Comparison of ENCODE assay signal across 10 cellular contexts in the genomic region with DNA sequence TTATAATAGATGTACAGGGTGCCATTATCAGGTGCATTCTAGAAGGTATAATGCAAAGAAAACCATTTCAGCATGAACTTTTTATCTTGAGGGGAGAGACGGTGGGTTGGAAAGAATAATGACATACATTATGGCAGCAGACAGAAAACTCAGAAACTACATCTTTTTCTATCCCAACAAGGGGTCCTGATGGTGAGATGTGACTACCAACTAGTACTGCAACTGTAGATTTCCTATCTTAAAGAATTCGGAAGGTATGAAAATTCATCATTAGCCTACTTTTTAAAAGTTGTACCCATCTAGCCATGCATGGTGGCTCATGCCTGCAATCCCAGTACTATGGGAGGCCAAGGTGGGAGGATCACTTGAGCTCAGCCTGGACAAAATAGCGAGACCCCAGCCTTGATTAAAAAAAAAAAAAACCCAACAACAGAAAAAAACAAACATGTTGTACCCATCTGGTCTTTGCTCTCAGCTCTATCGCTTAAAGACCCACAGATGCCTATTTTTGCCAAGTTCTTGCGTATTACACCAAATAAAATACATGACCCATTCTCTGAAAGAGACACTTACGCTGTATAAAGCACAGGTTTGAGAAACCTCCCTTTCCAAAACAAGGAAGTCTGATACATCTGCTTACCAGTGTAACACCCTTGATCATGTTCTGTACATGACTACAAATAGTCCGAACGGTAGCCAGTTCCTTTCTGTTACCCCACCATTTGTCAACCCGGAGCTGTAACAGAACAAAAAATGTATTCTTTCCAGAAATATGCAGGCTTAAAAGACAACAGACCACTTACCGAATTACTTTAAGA. TPM values are rescaled to one million over a fixed set of nuclear protein-coding genes. Genes with fewer than 3 reads are reported as not detected.
DNase-seq lines count a peak whose midpoint lies in the region; ATAC-seq and TF ChIP-seq lines count a peak whose summit lies in the region.
"Had no signal": no experiment of that assay in that cellular context is flagged by ENCODE, and none has a peak within 500 bp of the region (broad histone marks: within the 10 kb centered on the region; RNA-seq: fewer than 3 reads in every experiment).

No MANE protein-coding gene starts in this region.

- H4K8ac ChIP-seq in H9 (replicated peaks; ENCODE audit: insufficient read length, low read depth, low read length): no peak overlapping the region

- no peaks in the 10 kb centered on the region for H3K27me3 ChIP-seq in H9 (ENCODE audit: insufficient read depth, low read length)
- H3K27me3 ChIP-seq in skeletal muscle satellite cell (ENCODE audit: control insufficient read depth, insufficient read depth, low read length): no peaks in the 10 kb centered on the region

- no CpG with 5 or more reads among the region's 10 CpGs for WGBS in H9 (ENCODE audit: extremely low coverage, insufficient read length, low lambda C conversion rate)

- H2AK5ac ChIP-seq in H9 (ENCODE audit: insufficient read length, low read length): no peak overlapping the region

- ATAC-seq in T-helper 17 cell (no peak), GM18498 (IDR thresholded peaks at IDR 0.05; ENCODE audit: unreplicated experiment) (no peak), HG03439 (IDR thresholded peaks at IDR 0.05; ENCODE audit: unreplicated experiment) (no peak)

- peak overlapping the region; percentile 78 for H3K4me2 ChIP-seq in H9 (ENCODE audit: insufficient read depth, insufficient read length, low read length)
- peak overlapping the region; percentile 91 for H3K4me2 ChIP-seq in skeletal muscle satellite cell (ENCODE audit: low read length)

- peak overlapping the region; percentile 98 for H3K4me3 ChIP-seq in fibroblast of villous mesenchyme (ENCODE audit: low read depth, low read length)
- H3K4me3 ChIP-seq in skeletal muscle satellite cell (ENCODE audit: low read length): peak overlapping the region; percentile 94

- no peak overlapping the region for H2BK120ac ChIP-seq in H9 (ENCODE audit: low read depth, low read length, poor library complexity, severe bottlenecking)

- H3K27ac ChIP-seq in H9 (ENCODE audit: insufficient read length, low read depth, low read length): no peak overlapping the region

- DNase-seq in H9: no peak
- no peak for DNase-seq in T-helper 17 cell
- no peak for DNase-seq in fibroblast of villous mesenchyme (ENCODE audit: low read depth)
- no peak for DNase-seq in HuH-7.5 (ENCODE audit: low spot score)
- no peak for DNase-seq in NCI-H128 (lab: John Stamatoyannopoulos, UW; ENCODE audit: unreplicated experiment)

- H3K18ac ChIP-seq in H9 (ENCODE audit: insufficient read length, low read depth, low read length): no peak overlapping the region

- H3K27me3 Mint-ChIP-seq in H9 (ENCODE audit: low read depth): no peaks in the 10 kb centered on the region
- no peaks in the 10 kb centered on the region for H3K27me3 Mint-ChIP-seq in T-helper 17 cell

- H3K4me1 ChIP-seq in H9 (ENCODE audit: insufficient read depth, low read length): peaks cover 2% of the 10 kb centered on the region; the same call in 1 of the 2 replicates
- H3K4me1 ChIP-seq in skeletal muscle satellite cell (ENCODE audit: control insufficient read depth, insufficient read depth, low read length): peaks cover 11% of the 10 kb centered on the region

- no peaks in the 10 kb centered on the region; a peak in 1 of 5 replicates for H3K9me3 Mint-ChIP-seq in H9

- H4K91ac ChIP-seq in H9 (ENCODE audit: insufficient read length, low read depth, low read length): no peak overlapping the region

- no peaks in the 10 kb centered on the region for H3K23me2 ChIP-seq in H9 (ENCODE audit: insufficient read length, low read depth, low read length, poor library complexity, severe bottlenecking)

- TF ChIP-seq CTCF in H9 (conservative IDR thresholded peaks at IDR 0.05) (no peak), fibroblast of villous mesenchyme (IDR thresholded peaks at IDR 0.05; ENCODE audit: insufficient read depth, low read depth, low read length) (no peak)

- H3K9ac ChIP-seq in H9 (ENCODE audit: extremely low read depth, insufficient read length, low read length): peak overlapping the region; percentile 99
- H3K9ac ChIP-seq in skeletal muscle satellite cell (ENCODE audit: low read depth, low read length): peak overlapping the region; percentile 98

- no peak overlapping the region for H3K4ac ChIP-seq in H9 (ENCODE audit: low read depth, low read length)

- H3K79me1 ChIP-seq in H9 (ENCODE audit: insufficient read depth, low read depth, low read length, poor library complexity, severe bottlenecking): peaks cover 6% of the 10 kb centered on the region

- H3K9me3 ChIP-seq in H9 (ENCODE audit: control insufficient read depth, low read depth, low read length) (no peaks in the 10 kb centered on the region), T-helper 17 cell (ENCODE audit: control insufficient read depth, low read length, poor library complexity, severe bottlenecking) (no peaks in the 10 kb centered on the region), skeletal muscle satellite cell (replicated peaks; ENCODE audit: low read length) (no peaks in the 10 kb centered on the region)

- no peak overlapping the region for H2AFZ ChIP-seq in H9 (ENCODE audit: low read length)

- H3T11ph ChIP-seq in H9 (ENCODE audit: low read length): no peak overlapping the region

- H3K4me1 Mint-ChIP-seq in H9 (peaks cover 14 to 19% of the 10 kb centered on the region in 2 experiments), T-helper 17 cell (peaks cover 14% of the 10 kb centered on the region)

- peaks cover 61% of the 10 kb centered on the region for H3K36me3 ChIP-seq in skeletal muscle satellite cell (ENCODE audit: insufficient read depth, low read length)

- H3K14ac ChIP-seq in H9 (ENCODE audit: insufficient read depth, low read length): no peak overlapping the region

- no peak overlapping the region for H4K5ac ChIP-seq in H9 (ENCODE audit: insufficient read length, low read depth, low read length)

- no peak overlapping the region for H2BK15ac ChIP-seq in H9 (ENCODE audit: low read depth, low read length)

- H2BK5ac ChIP-seq in H9 (ENCODE audit: insufficient read length, low read length): no peak overlapping the region

- H3K79me2 ChIP-seq in H9 (ENCODE audit: insufficient read depth, low read length): peaks cover 14% of the 10 kb centered on the region

- H3K56ac ChIP-seq in H9 (ENCODE audit: insufficient read length, low read depth, low read length): no peak overlapping the region

- H2BK20ac ChIP-seq in H9 (ENCODE audit: low read depth, low read length, poor library complexity, severe bottlenecking): no peak overlapping the region

- H3K27ac Mint-ChIP-seq in H9 (peak overlapping the region; percentile 99 to 100 (median 100); a peak in 5 of 7 replicates), T-helper 17 cell (peak overlapping the region; percentile 99)

- H2BK12ac ChIP-seq in H9 (ENCODE audit: insufficient read length, low read depth, low read length): no peak overlapping the region

- H3K23ac ChIP-seq in H9 (ENCODE audit: insufficient read length, low read depth, low read length): no peak overlapping the region

- no peaks in the 10 kb centered on the region for H4K20me1 ChIP-seq in H9 (ENCODE audit: control insufficient read depth, insufficient read depth, insufficient read length)

- peaks cover 55 to 73% (median 72%) of the 10 kb centered on the region in 3 experiments for H3K36me3 Mint-ChIP-seq in H9 (ENCODE audit: insufficient read depth in 1 of 3, low read depth in 3 of 3)
- peaks cover 4% of the 10 kb centered on the region for H3K36me3 Mint-ChIP-seq in T-helper 17 cell (ENCODE audit: low read depth)

- H3K4me3 Mint-ChIP-seq in H9: peak overlapping the region; percentile 99
- peak overlapping the region; percentile 96 for H3K4me3 Mint-ChIP-seq in T-helper 17 cell

RNA-seq across cellular contexts. Expression of gene RPL9, which starts 1.6 kb away (rescaled TPM):
- 1,871 and 1,888 TPM in 2 replicates for total RNA-seq in H9 (2021)
- 1,000 to 10,000 TPM; 1,881 to 2,610 TPM for total RNA-seq in T-helper 17 cell
- 1,596 and 2,358 TPM in 2 replicates for total RNA-seq in fibroblast of villous mesenchyme
- 3,160 and 4,633 TPM in 2 replicates for total RNA-seq in skeletal muscle satellite cell (2012; rRNA removed)

RNA-seq across cellular contexts. Expression of gene LIAS, which starts 1.7 kb away (rescaled TPM):
- total RNA-seq in H9 (2021) (18.5 and 19.9 TPM in 2 replicates), T-helper 17 cell (10 to 100 TPM in 1 of 2 donors, 1 to 10 TPM in 1; 8.4 to 11.5 TPM), fibroblast of villous mesenchyme (6.1 and 6.9 TPM in 2 replicates)
- 9.0 and 10.6 TPM in 2 replicates for total RNA-seq in skeletal muscle satellite cell (2012; rRNA removed)

RNA-seq across cellular contexts. Expression of gene KLB, which starts 50.4 kb away (rescaled TPM):
- 0.07 TPM in 2 replicates for total RNA-seq in H9 (2021)
- total RNA-seq in T-helper 17 cell: under 1 TPM in 1 of 2 donors, not detected in 1; 0.05 TPM
- not detected in 2 replicates for total RNA-seq in fibroblast of villous mesenchyme
- not detected in 2 replicates for total RNA-seq in skeletal muscle satellite cell (2012; rRNA removed)
- total RNA-seq: H4, SK-MEL-5 had no signal
